8 cellular contexts compared by ENCODE assay signal in the genomic region with DNA sequence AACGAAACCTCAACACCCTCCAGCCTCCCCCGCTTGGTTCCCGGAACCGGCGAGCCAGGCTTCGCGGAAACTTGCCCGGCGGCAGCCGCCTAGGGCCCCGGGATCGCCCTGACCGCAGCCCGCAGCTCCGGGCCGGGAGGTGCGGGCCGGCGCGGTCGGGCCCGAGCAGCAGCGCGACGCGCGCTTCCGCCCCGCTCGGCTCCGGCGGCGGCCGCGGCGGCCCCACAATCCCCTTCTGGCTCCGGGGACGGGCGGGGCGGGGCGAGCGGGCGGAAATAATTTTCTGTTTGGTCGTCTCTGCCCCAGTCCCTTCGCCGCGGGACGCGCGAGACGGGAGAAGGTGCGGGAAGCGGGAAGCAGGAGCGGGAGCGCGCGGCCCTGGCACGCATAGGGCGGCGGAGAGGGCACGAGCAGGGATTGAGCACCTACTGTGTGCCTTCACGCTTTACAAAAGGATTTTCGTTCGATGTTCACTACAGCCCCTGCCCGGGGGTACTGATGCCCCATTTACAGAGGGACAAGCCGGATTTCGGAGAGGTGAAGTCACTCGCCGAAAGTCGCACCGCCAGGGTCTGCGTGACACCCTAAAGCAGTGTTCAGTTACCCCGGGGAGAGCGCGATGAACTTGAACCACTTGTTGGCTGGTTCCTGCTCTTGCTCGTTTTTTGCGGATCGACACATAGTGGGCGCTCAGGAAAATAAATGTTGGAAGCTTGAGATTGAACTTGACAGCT.
DNase-seq lines count a peak whose midpoint lies in the region; ATAC-seq and TF ChIP-seq lines count a peak whose summit lies in the region.

No MANE protein-coding gene starts in this region.

- ATAC-seq in GM18511 (IDR thresholded peaks at IDR 0.05; ENCODE audit: unreplicated experiment) = peak; percentile 38

- H3K27ac ChIP-seq in 22Rv1 = peak overlapping the region; percentile 97

- no peak for TF ChIP-seq CTCF in 22Rv1 (IDR thresholded peaks at IDR 0.05)

- DNase-seq in HPDE6-E6E7 (ENCODE audit: extremely low spot score) (peak; percentile 68), NOMO-1 treated with dmso at 0.1 percent for 144 hours (lab: John Stamatoyannopoulos, UW; ENCODE audit: unreplicated experiment) (peak; percentile 62), activated T-cell treated with anti-CD3 and anti-CD28 coated beads for 24 hours (ENCODE audit: low read depth) (peak; percentile 75), epidermal melanocyte (ENCODE audit: insufficient read length, low spot score) (peak; percentile 85), middle frontal gyrus (ENCODE audit: extremely low spot score, low spot score) (peak; percentile 70)
- peak; percentile 69 for DNase-seq in stimulated activated CD8-positive, alpha-beta memory T cell treated with anti-CD3 and anti-CD28 coated beads, Interleukin-15, amount 100 ng/mL, for 4 hours (ENCODE audit: low read depth in 2 of 2)

Comparison
In these comparisons a context has a peak if more than half of its experiments do, and no peak if none do; other contexts are left out.
1. Peak in every context shown above with its lines: DNase-seq, ATAC-seq and H3K27ac ChIP-seq.